In the genomic region with DNA sequence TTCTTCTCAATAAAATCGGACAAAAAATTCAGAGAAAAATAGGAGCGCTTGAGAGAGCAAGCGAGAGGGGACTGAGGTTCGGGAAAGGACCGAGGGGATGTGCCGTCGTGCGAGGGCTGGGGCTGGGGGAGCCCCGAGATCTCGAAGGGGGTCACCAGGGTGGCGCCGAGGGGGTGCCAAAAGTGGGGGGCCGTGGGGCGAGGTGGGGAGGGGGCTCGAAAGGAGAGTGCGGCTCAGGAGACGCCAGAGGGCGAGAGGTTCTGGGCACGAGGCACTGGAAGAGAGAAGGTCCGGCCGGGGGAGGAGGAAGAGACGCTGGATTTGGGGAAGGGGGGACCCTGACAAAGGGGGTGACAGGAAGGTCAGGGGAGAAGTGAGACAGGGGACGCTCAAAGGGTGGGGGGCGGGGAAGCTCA, we compare ENCODE assay signal across 8 cellular contexts. TPM values are rescaled to one million over a fixed set of nuclear protein-coding genes. Genes with fewer than 3 reads are reported as not detected.
DNase-seq lines count a peak whose midpoint lies in the region; ATAC-seq and TF ChIP-seq lines count a peak whose summit lies in the region.

No MANE protein-coding gene starts in this region.

- H3K36me3 Mint-ChIP-seq in dendritic cell treated with granulocyte-macrophage colony-stimulating factor and Interleukin-4, amounts not matched to agents 40 ng/mL and 50 ng/mL, for 4 days (ENCODE audit: low read depth): peaks cover 31% of the 10 kb centered on the region
- H3K36me3 Mint-ChIP-seq in mesothelial cell of epicardium: peaks cover 15% of the 10 kb centered on the region

- peaks cover 14% of the 10 kb centered on the region for H3K27me3 Mint-ChIP-seq in dendritic cell treated with granulocyte-macrophage colony-stimulating factor and Interleukin-4, amounts not matched to agents 40 ng/mL and 50 ng/mL, for 4 days
- H3K27me3 Mint-ChIP-seq in mesothelial cell of epicardium (ENCODE audit: low read depth): no peaks in the 10 kb centered on the region

- intact Hi-C loops in dendritic cell treated with granulocyte-macrophage colony-stimulating factor and Interleukin-4, amounts not matched to agents 40 ng/mL and 50 ng/mL, for 4 days (cut with micrococcal nuclease): loop anchor here (10.0 kb wide), 1 partner anchor 111 kb away; the partner anchor contains the start of gene TRA2B

- peak overlapping the region; percentile 79 for H3K27ac Mint-ChIP-seq in dendritic cell treated with granulocyte-macrophage colony-stimulating factor and Interleukin-4, amounts not matched to agents 40 ng/mL and 50 ng/mL, for 4 days
- H3K27ac Mint-ChIP-seq in mesothelial cell of epicardium: peak overlapping the region; percentile 100

- TF ChIP-seq CTCF in GM12865 (IDR thresholded peaks at IDR 0.05; ENCODE audit: insufficient read depth, low read depth, low read length, missing control alignments) (no peak), mesothelial cell of epicardium (IDR thresholded peaks at IDR 0.05; ENCODE audit: unreplicated experiment) (no peak)

- DNase-seq in GM12865 (ENCODE audit: low read depth) (no peak), OCI-M1 (lab: John Stamatoyannopoulos, UW) (peak; percentile 44), mesothelial cell of epicardium (ENCODE audit: low spot score in 2 of 2, unreplicated experiment in 2 of 2) (peak in 1 of 2 experiments; percentile 30), cerebellar nuclear complex (lab: John Stamatoyannopoulos, UW) (no peak), NCI-H2196 (lab: John Stamatoyannopoulos, UW; ENCODE audit: unreplicated experiment) (no peak)

- peak overlapping the region; percentile 94 for H3K4me3 Mint-ChIP-seq in dendritic cell treated with granulocyte-macrophage colony-stimulating factor and Interleukin-4, amounts not matched to agents 40 ng/mL and 50 ng/mL, for 4 days
- H3K4me3 Mint-ChIP-seq in mesothelial cell of epicardium: peak overlapping the region; percentile 93

- peaks cover 22% of the 10 kb centered on the region for H3K4me1 Mint-ChIP-seq in dendritic cell treated with granulocyte-macrophage colony-stimulating factor and Interleukin-4, amounts not matched to agents 40 ng/mL and 50 ng/mL, for 4 days (ENCODE audit: low read depth)
- peaks cover 34% of the 10 kb centered on the region for H3K4me1 Mint-ChIP-seq in mesothelial cell of epicardium

- no peaks in the 10 kb centered on the region for H3K9me3 Mint-ChIP-seq in dendritic cell treated with granulocyte-macrophage colony-stimulating factor and Interleukin-4, amounts not matched to agents 40 ng/mL and 50 ng/mL, for 4 days
- no peaks in the 10 kb centered on the region for H3K9me3 Mint-ChIP-seq in mesothelial cell of epicardium

- peak overlapping the region; percentile 63 for H3K4me3 ChIP-seq in GM12865 (ENCODE audit: low read depth, low read length)

- no peak for ATAC-seq in HG03139 (IDR thresholded peaks at IDR 0.05; ENCODE audit: unreplicated experiment)
- no peak for ATAC-seq in GM21360 (IDR thresholded peaks at IDR 0.05; ENCODE audit: unreplicated experiment)

RNA-seq across cellular contexts. Expression of gene IGF2BP2, which starts 0.8 kb away (rescaled TPM):
- 191 to 201 TPM (median 191 TPM) in 3 replicates for total RNA-seq in mesothelial cell of epicardium
